11 cellular contexts compared by ENCODE assay signal in the genomic region with DNA sequence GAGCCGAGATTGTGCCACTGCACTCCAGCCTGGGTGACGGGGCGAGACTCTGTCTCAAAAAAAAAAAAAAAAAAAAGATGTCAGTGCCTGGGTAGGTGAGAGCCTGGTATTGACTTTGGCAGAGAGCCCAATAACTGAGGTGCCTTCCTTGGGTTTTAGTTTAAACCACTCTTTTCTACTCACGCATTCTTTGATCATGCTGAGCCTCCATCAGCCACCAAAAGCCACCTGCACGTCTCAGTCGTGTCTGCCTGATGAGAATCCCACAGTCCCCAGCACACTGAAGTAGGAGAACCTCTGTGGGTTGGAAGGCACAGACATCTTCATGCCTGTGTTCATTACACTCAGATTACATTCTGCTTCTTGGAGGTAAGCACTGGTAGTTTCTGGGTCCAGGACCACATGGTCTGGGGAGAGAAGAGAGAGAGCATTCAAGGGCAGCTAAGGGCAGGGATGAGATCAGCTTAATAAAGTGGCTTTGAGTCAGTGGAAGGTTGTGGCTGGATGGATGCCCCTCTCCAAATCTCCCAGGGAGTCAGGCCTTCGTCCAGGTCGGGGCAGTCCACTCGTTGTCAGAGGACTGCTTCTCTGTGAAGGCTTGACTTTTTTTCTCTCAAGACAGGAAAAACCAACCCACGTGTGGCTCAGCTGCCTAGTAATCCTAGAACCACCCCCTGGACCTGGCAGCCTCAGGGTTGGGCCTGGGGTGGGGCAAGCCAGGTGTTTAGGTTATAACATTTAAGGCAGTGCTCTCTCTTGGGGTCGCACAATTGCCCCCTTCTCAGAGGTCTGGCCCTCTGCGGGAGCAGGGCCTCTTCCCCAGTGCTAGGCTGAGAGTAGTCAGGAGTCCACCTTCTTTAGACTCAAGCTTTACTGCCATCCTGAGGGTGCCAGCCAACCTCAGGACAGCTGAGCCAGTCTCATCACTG. TPM values are rescaled to one million over a fixed set of nuclear protein-coding genes. Genes with fewer than 3 reads are reported as not detected.
DNase-seq lines count a peak whose midpoint lies in the region; ATAC-seq and TF ChIP-seq lines count a peak whose summit lies in the region.
"Had no signal": no experiment of that assay in that cellular context is flagged by ENCODE, and none has a peak within 500 bp of the region (broad histone marks: within the 10 kb centered on the region; RNA-seq: fewer than 3 reads in every experiment).

No MANE protein-coding gene starts in this region.

- H3K4me3 Mint-ChIP-seq in T-cell (no peak overlapping the region), mesothelial cell of epicardium (no peak overlapping the region)
- H3K4me3 Mint-ChIP-seq: CD4-positive, CD25-positive, alpha-beta regulatory T cell had no signal

- H3K36me3 Mint-ChIP-seq in T-cell (no peaks in the 10 kb centered on the region), mesothelial cell of epicardium (no peaks in the 10 kb centered on the region)
- H3K36me3 Mint-ChIP-seq: CD4-positive, CD25-positive, alpha-beta regulatory T cell had no signal

- DNase-seq in COLO668 (lab: John Stamatoyannopoulos, UW; ENCODE audit: unreplicated experiment) (peak; percentile 30), T-cell (peak in 3 of 34 experiments; percentile 2 to 10 (median 7)), mesothelial cell of epicardium (ENCODE audit: low spot score in 2 of 2, unreplicated experiment in 2 of 2) (no peak), ascending aorta (ENCODE audit: low spot score in 2 of 2) (no peak)
- no peak for DNase-seq in central memory CD4-positive, alpha-beta T cell
- DNase-seq: activated naive CD4-positive, alpha-beta T cell treated with Interleukin-2 at 50 U/mL for 16 hours; CD4-positive, CD25-positive, alpha-beta regulatory T cell; Karpas-422 had no signal

- H3K27me3 ChIP-seq in ascending aorta: no peaks in the 10 kb centered on the region

- CTCF ChIA-PET in HEK293 (lab: Yijun Ruan, JAX): interaction anchor here (0.6 kb wide), 2 partner anchors 10 to 31 kb away, joined by 3 to 5 read pairs; no protein-coding TSS in a partner anchor
- CTCF ChIA-PET in T-cell (lab: Charles Lee): no interaction called here

- H3K27ac Mint-ChIP-seq in T-cell (peak overlapping the region; percentile 25 to 59), mesothelial cell of epicardium (peak overlapping the region; percentile 9)

- H3K9me3 ChIP-seq in HEK293 (ENCODE audit: control insufficient read depth, insufficient read depth, low read depth, low read length): no peaks in the 10 kb centered on the region
- no peaks in the 10 kb centered on the region for H3K9me3 ChIP-seq in ascending aorta

- POLR2A ChIA-PET in HEK293 (lab: Yijun Ruan, JAX) (interaction anchor here (0.6 kb wide), 1 partner anchor 148 kb away, joined by 4 read pairs; the partner anchor contains the start of gene FNTB), T-cell (lab: Charles Lee) (no interaction called here)

- H3K4me1 Mint-ChIP-seq in T-cell (peaks cover 5 to 8% (median 6%) of the 10 kb centered on the region in 3 donors), mesothelial cell of epicardium (peaks cover 11% of the 10 kb centered on the region)

- ATAC-seq in T-cell (replicated peaks in 1 of 4) (peak in 3 of 4 experiments; percentile 33 to 55 (median 40)), HG03280 (IDR thresholded peaks at IDR 0.05; ENCODE audit: unreplicated experiment) (no peak), HG03354 (IDR thresholded peaks at IDR 0.05; ENCODE audit: poor library complexity, severe bottlenecking, unreplicated experiment) (no peak)

- TF ChIP-seq CTCF in HEK293 (tag by site-specific recombination; IDR thresholded peaks at IDR 0.05) (no peak), mesothelial cell of epicardium (IDR thresholded peaks at IDR 0.05; ENCODE audit: unreplicated experiment) (no peak), ascending aorta (IDR thresholded peaks at IDR 0.05) (no peak)

- H3K27ac ChIP-seq in HEK293 (ENCODE audit: extremely low read depth, low read depth, low read length) (no peak overlapping the region), ascending aorta (no peak overlapping the region)

- H3K36me3 ChIP-seq in HEK293 (ENCODE audit: control insufficient read depth in 2 of 2, insufficient read depth in 1 of 2, low read length in 2 of 2) (no peaks in the 10 kb centered on the region; a peak in 1 of 3 replicates), ascending aorta (no peaks in the 10 kb centered on the region)

- H3K9me3 Mint-ChIP-seq in T-cell (no peaks in the 10 kb centered on the region), mesothelial cell of epicardium (peaks cover 3% of the 10 kb centered on the region)

- H3K4me3 ChIP-seq in HEK293 (ENCODE audit: low read depth, low read length): no peak overlapping the region
- H3K4me3 ChIP-seq in ascending aorta: no peak overlapping the region

- H3K27me3 Mint-ChIP-seq in T-cell (no peaks in the 10 kb centered on the region), mesothelial cell of epicardium (ENCODE audit: low read depth) (no peaks in the 10 kb centered on the region)

- H3K4me1 ChIP-seq in HEK293 (ENCODE audit: control insufficient read depth, insufficient read depth, low read length) (0 out of 2 replicates have a peak, but pooled peaks cover 4% of the 10 kb centered on the region), ascending aorta (no peaks in the 10 kb centered on the region)

- intact Hi-C loops in ascending aorta (cut with DNase I): no loop called here

TF ChIP-seq in HEK293, 187 proteins besides CTCF, POLR2A, EP300 and RAD21:
- TF ChIP-seq PRDM10 (tag by site-specific recombination; IDR thresholded peaks at IDR 0.05): 0 out of 2 replicates have a peak, but pooled peaks have one; percentile 9
- no peak for TF ChIP-seq ZNF140 (tag by site-specific recombination; IDR thresholded peaks at IDR 0.05)
TF ChIP-seq in HEK293: peak in this region for 1.

RNA-seq across cellular contexts. Expression of gene MAX, which starts 32.6 kb away (rescaled TPM):
- total RNA-seq in T-cell (100 to 1,000 TPM; 174 to 216 (median 207) TPM), mesothelial cell of epicardium (73.1 to 87.9 TPM (median 83.2 TPM) in 3 replicates), ascending aorta (26.8 TPM)

Comparison
In these comparisons a context has a peak if more than half of its experiments do, and no peak if none do; other contexts are left out.
1. ATAC-seq: peak in T-cell (3 of 4); none in HG03280 (single experiment) and HG03354 (single experiment).